17 cellular contexts compared by ENCODE assay signal in the genomic region with DNA sequence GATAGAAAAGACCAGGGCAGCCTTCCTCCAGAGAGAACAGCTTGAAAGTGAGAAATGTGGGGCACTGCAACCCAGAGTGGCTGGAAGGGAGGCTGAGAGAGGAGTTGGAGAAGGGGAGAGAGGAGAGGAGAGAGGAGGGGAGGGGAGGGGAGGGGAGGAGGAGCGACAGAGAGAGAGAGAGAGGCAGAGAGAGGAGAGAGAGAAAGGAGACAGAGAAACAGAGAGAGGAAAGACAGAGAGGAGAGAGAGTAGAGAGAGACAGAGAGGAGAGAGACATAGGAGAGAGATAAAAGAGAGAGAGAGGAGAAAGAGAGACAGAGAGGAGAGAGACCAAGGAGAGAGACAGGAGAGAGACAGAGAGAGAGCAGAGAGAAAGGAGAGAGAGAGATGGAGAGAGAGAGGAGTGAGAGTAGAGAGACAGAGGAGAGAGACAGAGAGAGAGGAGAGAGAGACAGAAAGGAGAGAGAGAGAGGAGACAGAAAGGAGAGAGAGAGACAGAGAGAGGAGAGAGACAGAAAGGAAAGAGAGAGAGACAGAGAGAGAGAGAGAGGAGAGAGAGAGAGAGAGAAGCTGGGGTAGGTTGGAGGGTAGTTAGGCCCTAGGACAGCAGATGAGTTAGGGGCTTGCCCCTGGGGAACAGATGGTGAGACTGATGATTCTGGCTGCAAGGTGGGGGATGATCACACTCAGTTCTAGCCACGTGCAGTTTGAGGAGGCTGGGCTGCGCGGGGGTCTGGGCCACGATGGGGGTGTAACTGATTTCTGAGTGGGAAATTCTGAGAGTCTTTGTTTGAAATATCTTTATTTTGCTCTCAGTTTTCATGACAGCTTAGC. TPM values are rescaled to one million over a fixed set of nuclear protein-coding genes. Genes with fewer than 3 reads are reported as not detected.
DNase-seq lines count a peak whose midpoint lies in the region; ATAC-seq, FAIRE-seq and TF ChIP-seq lines count a peak whose summit lies in the region.
"Had no signal": no experiment of that assay in that cellular context is flagged by ENCODE, and none has a peak within 500 bp of the region (broad histone marks: within the 10 kb centered on the region; RNA-seq: fewer than 3 reads in every experiment).

No MANE protein-coding gene starts in this region.

- no peak for TF ChIP-seq CTCF in DND-41 (IDR thresholded peaks at IDR 0.05; ENCODE audit: borderline replicate concordance, extremely low read depth, low read length, poor library complexity, severe bottlenecking)

- H2AFZ ChIP-seq in DND-41 (ENCODE audit: low read depth, low read length): 0 out of 2 replicates have a peak overlapping the region, but pooled peaks have one; percentile 16

- no peaks in the 10 kb centered on the region for H3K36me3 Mint-ChIP-seq in naive B cell

- H3K4me2 ChIP-seq in BLaER1 (0 out of 2 replicates have a peak overlapping the region, but pooled peaks have one; percentile 5), DND-41 (ENCODE audit: insufficient read depth, low read length) (no peak overlapping the region)

- no peak overlapping the region for H3K9ac ChIP-seq in BLaER1
- H3K9ac ChIP-seq in DND-41 (ENCODE audit: low read depth, low read length): no peak overlapping the region

- peaks cover 7 to 9% (median 7%) of the 10 kb centered on the region in 3 donors for H3K4me1 Mint-ChIP-seq in naive B cell
- H3K4me1 Mint-ChIP-seq: endodermal cell had no signal

- no peaks in the 10 kb centered on the region for H3K9me3 Mint-ChIP-seq in naive B cell

- FAIRE-seq in frontal cortex (lab: Jason Lieb, UNC): no peak
- FAIRE-seq: pancreas had no signal

- H3K4me1 ChIP-seq in BLaER1: peaks cover 12% of the 10 kb centered on the region
- 0 out of 2 replicates have a peak, but pooled peaks cover 4% of the 10 kb centered on the region for H3K4me1 ChIP-seq in DND-41 (ENCODE audit: insufficient read depth, low read length)
- H3K4me1 ChIP-seq: pancreas had no signal

- H3K27me3 ChIP-seq in BLaER1 (no peaks in the 10 kb centered on the region), DND-41 (ENCODE audit: insufficient read depth, low read length, poor library complexity) (no peaks in the 10 kb centered on the region)
- H3K27me3 ChIP-seq: pancreas had no signal

- no peaks in the 10 kb centered on the region for H3K36me3 ChIP-seq in BLaER1
- no peaks in the 10 kb centered on the region for H3K36me3 ChIP-seq in DND-41 (ENCODE audit: insufficient read depth, low read length)
- H3K36me3 ChIP-seq: pancreas had no signal

- H3K27ac ChIP-seq in BLaER1: no peak overlapping the region
- H3K27ac ChIP-seq in DND-41 (ENCODE audit: low read length): no peak overlapping the region
- H3K27ac ChIP-seq in angular gyrus (ENCODE audit: low read depth, low read length): peak overlapping the region; percentile 82
- H3K27ac ChIP-seq: pancreas had no signal

- H3K4me3 ChIP-seq in BLaER1 (no peak overlapping the region), DND-41 (ENCODE audit: low read depth in 1 of 2, low read length in 2 of 2) (no peak overlapping the region)
- H3K4me3 ChIP-seq: pancreas had no signal

- ATAC-seq in DND-41 (ENCODE audit: insufficient read depth, low read depth) (peak; percentile 57; the same call in 2 of the 3 replicates), naive B cell (ENCODE audit: low read depth in 2 of 2) (no peak)

- peak overlapping the region in 4 of 6 donors; percentile 45 to 88 (median 80) for H3K27ac Mint-ChIP-seq in naive B cell
- H3K27ac Mint-ChIP-seq: endodermal cell had no signal

- no peaks in the 10 kb centered on the region for H3K79me2 ChIP-seq in DND-41 (ENCODE audit: insufficient read depth, low read length)

- DNase-seq in DND-41 (no peak), naive B cell (no peak), NCI-H2196 (lab: John Stamatoyannopoulos, UW; ENCODE audit: unreplicated experiment) (no peak), HCEC 1CT (no peak), frontal cortex (ENCODE audit: low spot score in 2 of 2) (no peak), SW480 (ENCODE audit: low spot score) (no peak)
- DNase-seq: activated CD4-positive, alpha-beta T cell treated with anti-CD3 and anti-CD28 coated beads, Interleukin-2, amount 50 U/mL, for 1 hour; anterior cingulate cortex; endodermal cell; NCI-H1048; NCI-H526 treated with DMSO at 0.1 percent for 48 hours; SIG-M5; stimulated activated CD4-positive, alpha-beta T cell treated with anti-CD3 and anti-CD28 coated beads, Interleukin-15, amount 100 ng/mL, for 24 hours; stimulated activated CD8-positive, alpha-beta memory T cell treated with anti-CD3 and anti-CD28 coated beads, Interleukin-4, amount 100 ng/mL, for 48 hours had no signal

- peak overlapping the region in 3 of 8 donors; percentile 2 to 78 (median 25) for H3K4me3 Mint-ChIP-seq in naive B cell
- H3K4me3 Mint-ChIP-seq: endodermal cell had no signal

- H4K20me1 ChIP-seq in BLaER1 (no peaks in the 10 kb centered on the region), DND-41 (ENCODE audit: insufficient read depth, low read length) (no peaks in the 10 kb centered on the region)

- H3K27me3 Mint-ChIP-seq in naive B cell: no peaks in the 10 kb centered on the region

- H3K9me3 ChIP-seq in BLaER1 (no peaks in the 10 kb centered on the region), DND-41 (ENCODE audit: insufficient read depth, low read length, severe bottlenecking) (no peaks in the 10 kb centered on the region)
- H3K9me3 ChIP-seq: pancreas had no signal

RNA-seq across cellular contexts. Expression of a gene that starts 8.5 kb away (rescaled TPM):
- 10 to 100 TPM; 21.8 to 40.0 (median 27.2) TPM for polyA plus RNA-seq in naive B cell (ENCODE audit: low read depth in 6 of 6)
- 39.1 TPM for total RNA-seq in frontal cortex

RNA-seq across cellular contexts. Expression of a gene that starts 17.5 kb away (rescaled TPM):
- polyA plus RNA-seq in naive B cell (ENCODE audit: low read depth in 6 of 6): 1,000 to 10,000 TPM; 1,985 to 6,450 (median 3,738) TPM
- 6,549 TPM for total RNA-seq in frontal cortex

RNA-seq across cellular contexts. Expression of a gene that starts 41.8 kb away (rescaled TPM):
- 10 to 100 TPM; 12.5 to 40.5 (median 23.0) TPM for polyA plus RNA-seq in naive B cell (ENCODE audit: low read depth in 6 of 6)
- 17.5 TPM for total RNA-seq in frontal cortex

RNA-seq across cellular contexts. Expression of a gene that starts 53.9 kb away (rescaled TPM):
- polyA plus RNA-seq in naive B cell (ENCODE audit: low read depth in 6 of 6): 10 to 100 TPM; 56.9 to 74.5 (median 69.8) TPM
- 15.9 TPM for total RNA-seq in frontal cortex

RNA-seq across cellular contexts. Expression of a gene that starts 56.0 kb away (rescaled TPM):
- polyA plus RNA-seq in naive B cell (ENCODE audit: low read depth in 6 of 6): 10 to 100 TPM; 44.3 to 82.6 (median 61.8) TPM
- total RNA-seq in frontal cortex: 19.6 TPM
